ENCODE assay signal across 4 cellular contexts in genomic region chr18:8186413-8186812, GRCh38.
"Had no signal": no experiment of that assay in that cellular context is flagged by ENCODE, and none has a peak within 500 bp of the region (broad histone marks: within the 10 kb centered on the region; RNA-seq: fewer than 3 reads in every experiment).

No MANE protein-coding gene starts in this region.

- DNase-seq: H9, HCEC 1CT, IMR-90 had no signal

- ATAC-seq: GM23338 had no signal

- H3K4me3 ChIP-seq: GM23338 had no signal
